In genomic region chr4:26320159-26320452, GRCh38 we compare ENCODE assay signal across 8 cellular contexts. TPM values are rescaled to one million over a fixed set of nuclear protein-coding genes. Genes with fewer than 3 reads are reported as not detected.
A peak's percentile ranks its signal among the peaks of the same experiment; 100 is the strongest.
DNase-seq lines count a peak whose midpoint lies in the region; TF ChIP-seq lines count a peak whose summit lies in the region.

No MANE protein-coding gene starts in this region.

- peak overlapping the region; percentile 97 to 98 (median 98) for H3K27ac Mint-ChIP-seq in H9
- H3K27ac Mint-ChIP-seq in mesothelial cell of epicardium: peak overlapping the region; percentile 100

- no peak for TF ChIP-seq CTCF in H9 (conservative IDR thresholded peaks at IDR 0.05)
- TF ChIP-seq CTCF in OCI-LY7 (conservative IDR thresholded peaks at IDR 0.05; ENCODE audit: low read length): no peak
- TF ChIP-seq CTCF in colonic mucosa (IDR thresholded peaks at IDR 0.05): no peak
- no peak for TF ChIP-seq CTCF in mesothelial cell of epicardium (IDR thresholded peaks at IDR 0.05; ENCODE audit: unreplicated experiment)

- H4K5ac ChIP-seq in H9 (ENCODE audit: insufficient read length, low read depth, low read length): peak overlapping the region; percentile 56

- peak overlapping the region; percentile 15 for H2BK12ac ChIP-seq in H9 (ENCODE audit: insufficient read length, low read depth, low read length)

- H3K4me2 ChIP-seq in H9 (ENCODE audit: insufficient read depth, insufficient read length, low read length): peak overlapping the region; percentile 89
- H3K4me2 ChIP-seq in OCI-LY7 (ENCODE audit: low read length): peak overlapping the region; percentile 84

- peaks cover 22% of the 10 kb centered on the region for H3K23me2 ChIP-seq in H9 (ENCODE audit: insufficient read length, low read depth, low read length, poor library complexity, severe bottlenecking)

- peak overlapping the region; percentile 34 for H3K56ac ChIP-seq in H9 (ENCODE audit: insufficient read length, low read depth, low read length)

- peak overlapping the region; percentile 94 for H3K14ac ChIP-seq in H9 (ENCODE audit: insufficient read depth, low read length)

- peak overlapping the region; percentile 74 for H2BK5ac ChIP-seq in H9 (ENCODE audit: insufficient read length, low read length)

- H3K36me3 ChIP-seq in OCI-LY7 (ENCODE audit: insufficient read depth, low read length) (no peaks in the 10 kb centered on the region), colonic mucosa (no peaks in the 10 kb centered on the region)

- no peaks in the 10 kb centered on the region for H4K20me1 ChIP-seq in H9 (ENCODE audit: control insufficient read depth, insufficient read depth, insufficient read length)
- H4K20me1 ChIP-seq in OCI-LY7 (ENCODE audit: insufficient read depth, low read length): peaks cover 21% of the 10 kb centered on the region

- H3K4me3 ChIP-seq in OCI-LY7 (ENCODE audit: low read depth, low read length, poor library complexity, severe bottlenecking) (peak overlapping the region; percentile 96), colonic mucosa (peak overlapping the region; percentile 61)

- H3K9me3 ChIP-seq in H9 (ENCODE audit: control insufficient read depth, low read depth, low read length) (no peaks in the 10 kb centered on the region), OCI-LY7 (ENCODE audit: low read length) (0 out of 2 replicates have a peak, but pooled peaks cover 6% of the 10 kb centered on the region), colonic mucosa (no peaks in the 10 kb centered on the region)

- H4K91ac ChIP-seq in H9 (ENCODE audit: insufficient read length, low read depth, low read length): peak overlapping the region; percentile 91

- H2BK120ac ChIP-seq in H9 (ENCODE audit: low read depth, low read length, poor library complexity, severe bottlenecking): no peak overlapping the region

- H3T11ph ChIP-seq in H9 (ENCODE audit: low read length): no peak overlapping the region

- peak overlapping the region; percentile 83 for H3K18ac ChIP-seq in H9 (ENCODE audit: insufficient read length, low read depth, low read length)

- peak; percentile 64 for DNase-seq in NCI-H187 treated with DMSO at 0.1 percent for 48 hours (lab: John Stamatoyannopoulos, UW)
- DNase-seq in NCI-H187 (lab: John Stamatoyannopoulos, UW): no peak
- DNase-seq in H9: no peak
- peak; percentile 75 for DNase-seq in OCI-LY7 (ENCODE audit: low spot score)
- no peak for DNase-seq in colonic mucosa
- DNase-seq in mesothelial cell of epicardium (ENCODE audit: low spot score in 2 of 2, unreplicated experiment in 2 of 2): no peak
- no peak for DNase-seq in iPS-NIHi7 (ENCODE audit: extremely low spot score)
- no peak for DNase-seq in superior temporal gyrus (ENCODE audit: extremely low spot score)

- H3K79me2 ChIP-seq in H9 (ENCODE audit: insufficient read depth, low read length) (peaks cover 37% of the 10 kb centered on the region), OCI-LY7 (ENCODE audit: insufficient read depth, low read depth, low read length) (peaks cover 38% of the 10 kb centered on the region)

- H3K9ac ChIP-seq in H9 (ENCODE audit: extremely low read depth, insufficient read length, low read length) (peak overlapping the region; percentile 95), colonic mucosa (ENCODE audit: low read depth in 2 of 2, low read length in 2 of 2) (peak overlapping the region; percentile 57 to 78)

- POLR2A ChIA-PET in OCI-LY7 (lab: Charles Lee): interaction anchor here (0.5 to 0.9 kb wide), 2 partner anchors 8 to 50 kb away, joined by 3 to 4 read pairs; no protein-coding TSS in a partner anchor

- peak overlapping the region; percentile 73 for H2AK5ac ChIP-seq in H9 (ENCODE audit: insufficient read length, low read length)

- WGBS in H9 (ENCODE audit: extremely low coverage, insufficient read length, low lambda C conversion rate): no CpG with 5 or more reads among the region's 11 CpGs

- H2BK20ac ChIP-seq in H9 (ENCODE audit: low read depth, low read length, poor library complexity, severe bottlenecking): no peak overlapping the region

- H4K8ac ChIP-seq in H9 (replicated peaks; ENCODE audit: insufficient read length, low read depth, low read length): no peak overlapping the region

- H3K23ac ChIP-seq in H9 (ENCODE audit: insufficient read length, low read depth, low read length): no peak overlapping the region

- H3K9me2 ChIP-seq in OCI-LY7 (ENCODE audit: insufficient read depth, low read length): no peaks in the 10 kb centered on the region

- H2BK15ac ChIP-seq in H9 (ENCODE audit: low read depth, low read length): no peak overlapping the region

- H2AFZ ChIP-seq in H9 (ENCODE audit: low read length): no peak overlapping the region
- peak overlapping the region; percentile 85 for H2AFZ ChIP-seq in OCI-LY7 (ENCODE audit: low read length)

- H3K4me3 Mint-ChIP-seq in H9 (peak overlapping the region; percentile 92 to 95), mesothelial cell of epicardium (peak overlapping the region; percentile 98)

- H3K36me3 Mint-ChIP-seq in H9 (ENCODE audit: insufficient read depth in 1 of 3, low read depth in 3 of 3) (peaks cover 8 to 20% (median 14%) of the 10 kb centered on the region in 3 experiments), mesothelial cell of epicardium (no peaks in the 10 kb centered on the region)

- peak overlapping the region; percentile 97 for H3K27ac ChIP-seq in H9 (ENCODE audit: insufficient read length, low read depth, low read length)
- H3K27ac ChIP-seq in OCI-LY7 (ENCODE audit: low read depth, low read length, poor library complexity, severe bottlenecking): peak overlapping the region; percentile 82
- peak overlapping the region; percentile 88 for H3K27ac ChIP-seq in colonic mucosa

- intact Hi-C loops in OCI-LY7 (cut with micrococcal nuclease; ENCODE audit: unreplicated experiment) (loop anchor here (5.0 to 10.0 kb wide), 7 partner anchors 262 to 695 kb away; partner anchors contain the start of genes SMIM20 and TBC1D19), colonic mucosa (cut with DNase I) (loop anchor here (5.0 kb wide), 1 partner anchor 238 kb away; no protein-coding TSS in a partner anchor)

- H3K27me3 ChIP-seq in H9 (ENCODE audit: insufficient read depth, low read length): no peaks in the 10 kb centered on the region
- no peaks in the 10 kb centered on the region for H3K27me3 ChIP-seq in colonic mucosa

- no peaks in the 10 kb centered on the region for H3K79me1 ChIP-seq in H9 (ENCODE audit: insufficient read depth, low read depth, low read length, poor library complexity, severe bottlenecking)

- CTCF ChIA-PET in OCI-LY7 (lab: Charles Lee; ENCODE audit: unreplicated experiment): interaction anchor here (0.6 kb wide), 1 partner anchor 441 kb away, joined by 4 read pairs; no protein-coding TSS in a partner anchor

- peak overlapping the region; percentile 42; the same call in 1 of the 2 replicates for H3K4ac ChIP-seq in H9 (ENCODE audit: low read depth, low read length)

- peaks cover 14 to 18% of the 10 kb centered on the region in 2 experiments for H3K9me3 Mint-ChIP-seq in H9
- peaks cover 21% of the 10 kb centered on the region for H3K9me3 Mint-ChIP-seq in mesothelial cell of epicardium

- H3K4me1 Mint-ChIP-seq in H9 (peaks cover 25 to 33% of the 10 kb centered on the region in 2 experiments), mesothelial cell of epicardium (peaks cover 26% of the 10 kb centered on the region)

- TSS peak; percentile 60 for BruUV-seq in OCI-LY7 (replicated peaks; lab: Mats Ljungman, UMichigan)

- H3K4me1 ChIP-seq in H9 (ENCODE audit: insufficient read depth, low read length) (no peaks in the 10 kb centered on the region; the same call in 1 of the 2 replicates), OCI-LY7 (ENCODE audit: insufficient read depth, low read length, poor library complexity, severe bottlenecking) (peaks cover 17% of the 10 kb centered on the region), colonic mucosa (no peaks in the 10 kb centered on the region)

- no peaks in the 10 kb centered on the region; the same call in 1 of the 2 replicates for H3K27me3 Mint-ChIP-seq in H9 (ENCODE audit: low read depth)
- no peaks in the 10 kb centered on the region for H3K27me3 Mint-ChIP-seq in mesothelial cell of epicardium (ENCODE audit: low read depth)

RNA-seq across cellular contexts. Expression of gene RBPJ, which starts 0.7 kb away (rescaled TPM):
- 155 and 166 TPM in 2 replicates for total RNA-seq in H9 (2021)
- 33.2 and 39.9 TPM in 2 replicates for total RNA-seq in OCI-LY7 (2014; rRNA removed; shearing (Covaris generic))
- total RNA-seq in OCI-LY7 (2022): 61.1 and 61.4 TPM in 2 replicates
- total RNA-seq in colonic mucosa: 10 to 100 TPM; 41.7 to 98.2 TPM
- total RNA-seq in mesothelial cell of epicardium: 83.5 to 87.0 TPM (median 86.1 TPM) in 3 replicates

Comparison
In these comparisons a context has a peak if more than half of its experiments do, and no peak if none do; other contexts are left out.
1. DNase-seq: peak in NCI-H187 treated with DMSO at 0.1 percent for 48 hours (single experiment) and OCI-LY7 (single experiment); none in NCI-H187 (0 of 2), H9 (single experiment), colonic mucosa (single experiment), mesothelial cell of epicardium (0 of 2), iPS-NIHi7 (single experiment) and superior temporal gyrus (single experiment).
2. Peak in every context shown above with its lines, with median percentiles within 50 percentile points of each other: H3K27ac ChIP-seq.